In genomic region chr6:162533009-162533400, GRCh38 we compare ENCODE assay signal across 21 cellular contexts.
"Had no signal": no experiment of that assay in that cellular context is flagged by ENCODE, and none has a peak within 500 bp of the region (broad histone marks: within the 10 kb centered on the region; RNA-seq: fewer than 3 reads in every experiment).

No MANE protein-coding gene starts in this region.

- H3K4me3 Mint-ChIP-seq: activated B cell treated with CpG ODN at 0.5 μM for 24 hours; activated CD4-positive, alpha-beta memory T cell treated with anti-CD3 and anti-CD28 coated beads for 36 hours; activated CD8-positive, alpha-beta memory T cell treated with anti-CD3 and anti-CD28 coated beads, Interleukin-2, amount 10 ng/mL, durations not matched to agents 7 days and 5 days; activated naive CD8-positive, alpha-beta T cell treated with anti-CD3 and anti-CD28 coated beads for 36 hours; effector memory CD8-positive, alpha-beta T cell; naive thymus-derived CD4-positive, alpha-beta T cell; stimulated activated effector memory CD8-positive, alpha-beta T cell treated with anti-CD3 and anti-CD28 coated beads, Interleukin-12 subunit alpha, Interleukin-12 subunit beta, amount 100 ng/mL, for 72 hours; T-cell had no signal

- H3K27me3 ChIP-seq: cardiac muscle cell, neutrophil, pancreas, stomach had no signal

- H3K4me3 ChIP-seq: cardiac muscle cell, pancreas, stomach had no signal

- H3K4me1 ChIP-seq: pancreas had no signal

- H3K9me3 ChIP-seq: neutrophil, pancreas, stomach had no signal

- H3K27ac ChIP-seq: cardiac muscle cell, neutrophil, pancreas, stomach had no signal

- H3K9me3 Mint-ChIP-seq: activated CD4-positive, alpha-beta memory T cell treated with anti-CD3 and anti-CD28 coated beads for 36 hours; activated naive CD8-positive, alpha-beta T cell treated with anti-CD3 and anti-CD28 coated beads for 36 hours; stimulated activated effector memory CD8-positive, alpha-beta T cell treated with anti-CD3 and anti-CD28 coated beads, Interleukin-12 subunit alpha, Interleukin-12 subunit beta, amount 100 ng/mL, for 72 hours had no signal

- DNase-seq: activated B cell treated with CpG ODN at 0.5 μM for 24 hours; activated CD4-positive, alpha-beta memory T cell treated with anti-CD3 and anti-CD28 coated beads for 36 hours; activated CD4-positive, alpha-beta T cell treated with anti-CD3 and anti-CD28 coated beads for 4 hours; activated CD8-positive, alpha-beta memory T cell treated with anti-CD3 and anti-CD28 coated beads, Interleukin-2, amount 10 ng/mL, durations not matched to agents 7 days and 5 days; activated naive CD8-positive, alpha-beta T cell treated with anti-CD3 and anti-CD28 coated beads for 36 hours; amniotic stem cell; effector memory CD8-positive, alpha-beta T cell; foreskin melanocyte; glutamatergic neuron; hypothalamus; mammary epithelial cell; naive thymus-derived CD4-positive, alpha-beta T cell; pancreas; stimulated activated CD4-positive, alpha-beta T cell treated with anti-CD3 and anti-CD28 coated beads, Interleukin-4, amount 100 ng/mL, for 24 hours; stomach; T-cell; T-helper 9 cell had no signal

- H3K27ac Mint-ChIP-seq: activated B cell treated with CpG ODN at 0.5 μM for 24 hours; activated CD4-positive, alpha-beta memory T cell treated with anti-CD3 and anti-CD28 coated beads for 36 hours; activated CD8-positive, alpha-beta memory T cell treated with anti-CD3 and anti-CD28 coated beads, Interleukin-2, amount 10 ng/mL, durations not matched to agents 7 days and 5 days; activated naive CD8-positive, alpha-beta T cell treated with anti-CD3 and anti-CD28 coated beads for 36 hours; effector memory CD8-positive, alpha-beta T cell; stimulated activated effector memory CD8-positive, alpha-beta T cell treated with anti-CD3 and anti-CD28 coated beads, Interleukin-12 subunit alpha, Interleukin-12 subunit beta, amount 100 ng/mL, for 72 hours; T-cell had no signal

- H3K4me1 Mint-ChIP-seq: activated B cell treated with CpG ODN at 0.5 μM for 24 hours; activated CD8-positive, alpha-beta memory T cell treated with anti-CD3 and anti-CD28 coated beads, Interleukin-2, amount 10 ng/mL, durations not matched to agents 7 days and 5 days; activated naive CD8-positive, alpha-beta T cell treated with anti-CD3 and anti-CD28 coated beads for 36 hours; naive thymus-derived CD4-positive, alpha-beta T cell; stimulated activated effector memory CD8-positive, alpha-beta T cell treated with anti-CD3 and anti-CD28 coated beads, Interleukin-12 subunit alpha, Interleukin-12 subunit beta, amount 100 ng/mL, for 72 hours; T-cell had no signal

- ATAC-seq: activated CD8-positive, alpha-beta memory T cell treated with anti-CD3 and anti-CD28 coated beads, Interleukin-2, amount 10 ng/mL, durations not matched to agents 7 days and 5 days; effector memory CD8-positive, alpha-beta T cell; naive thymus-derived CD4-positive, alpha-beta T cell; pancreas; sciatic nerve; stimulated activated effector memory CD8-positive, alpha-beta T cell treated with anti-CD3 and anti-CD28 coated beads, Interleukin-12 subunit alpha, Interleukin-12 subunit beta, amount 100 ng/mL, for 72 hours; T-cell had no signal

- H3K27me3 Mint-ChIP-seq: activated B cell treated with CpG ODN at 0.5 μM for 24 hours; activated CD4-positive, alpha-beta memory T cell treated with anti-CD3 and anti-CD28 coated beads for 36 hours; activated CD8-positive, alpha-beta memory T cell treated with anti-CD3 and anti-CD28 coated beads, Interleukin-2, amount 10 ng/mL, durations not matched to agents 7 days and 5 days; activated naive CD8-positive, alpha-beta T cell treated with anti-CD3 and anti-CD28 coated beads for 36 hours; effector memory CD8-positive, alpha-beta T cell; naive thymus-derived CD4-positive, alpha-beta T cell; T-cell had no signal

- H3K36me3 ChIP-seq: cardiac muscle cell, neutrophil, pancreas, stomach had no signal

- H3K36me3 Mint-ChIP-seq: activated CD4-positive, alpha-beta memory T cell treated with anti-CD3 and anti-CD28 coated beads for 36 hours; activated CD8-positive, alpha-beta memory T cell treated with anti-CD3 and anti-CD28 coated beads, Interleukin-2, amount 10 ng/mL, durations not matched to agents 7 days and 5 days; activated naive CD8-positive, alpha-beta T cell treated with anti-CD3 and anti-CD28 coated beads for 36 hours; stimulated activated effector memory CD8-positive, alpha-beta T cell treated with anti-CD3 and anti-CD28 coated beads, Interleukin-12 subunit alpha, Interleukin-12 subunit beta, amount 100 ng/mL, for 72 hours had no signal
